Comparison of ENCODE assay signal across 20 cellular contexts in genomic region chr6:127439718-127440117, GRCh38.
"Had no signal": no experiment of that assay in that cellular context is flagged by ENCODE, and none has a peak within 500 bp of the region (broad histone marks: within the 10 kb centered on the region; RNA-seq: fewer than 3 reads in every experiment).

No MANE protein-coding gene starts in this region.

- H3K27ac ChIP-seq: left ventricle myocardium inferior, ovary, skin epidermis, suprapubic skin, thoracic aorta, tibial artery, upper lobe of right lung had no signal

- H3K4me3 ChIP-seq: left ventricle myocardium inferior, lung, mucosa of descending colon, ovary, skin epidermis, suprapubic skin, thoracic aorta, tibial artery, upper lobe of right lung had no signal

- H3K9me3 ChIP-seq: left ventricle myocardium inferior, mucosa of descending colon, ovary, suprapubic skin, thoracic aorta, tibial artery, upper lobe of right lung had no signal

- H3K36me3 ChIP-seq: ovary, suprapubic skin, thoracic aorta had no signal

- H3K4me1 ChIP-seq: left ventricle myocardium inferior, suprapubic skin, tibial artery, upper lobe of right lung had no signal

- H3K27me3 ChIP-seq: ovary, suprapubic skin, tibial artery, upper lobe of right lung had no signal

- DNase-seq: hypothalamus; islet precursor cell; left ventricle myocardium inferior; midbrain; mucosa of descending colon; naive thymus-derived CD4-positive, alpha-beta T cell; ovary; retina; right cardiac atrium; stimulated activated CD4-positive, alpha-beta T cell treated with anti-CD3 and anti-CD28 coated beads, Interleukin-12 subunit alpha, Interleukin-12 subunit beta, amount 100 ng/mL, for 4 hours; stimulated activated CD4-positive, alpha-beta T cell treated with anti-CD3 and anti-CD28 coated beads, Interleukin-15, amount 100 ng/mL, for 24 hours; stimulated activated CD4-positive, alpha-beta T cell treated with anti-CD3 and anti-CD28 coated beads, Interleukin-4, amount 100 ng/mL, for 24 hours; stimulated activated naive CD4-positive, alpha-beta T cell; tibial artery; trophoblast cell; upper lobe of right lung had no signal
